In the genomic region with DNA sequence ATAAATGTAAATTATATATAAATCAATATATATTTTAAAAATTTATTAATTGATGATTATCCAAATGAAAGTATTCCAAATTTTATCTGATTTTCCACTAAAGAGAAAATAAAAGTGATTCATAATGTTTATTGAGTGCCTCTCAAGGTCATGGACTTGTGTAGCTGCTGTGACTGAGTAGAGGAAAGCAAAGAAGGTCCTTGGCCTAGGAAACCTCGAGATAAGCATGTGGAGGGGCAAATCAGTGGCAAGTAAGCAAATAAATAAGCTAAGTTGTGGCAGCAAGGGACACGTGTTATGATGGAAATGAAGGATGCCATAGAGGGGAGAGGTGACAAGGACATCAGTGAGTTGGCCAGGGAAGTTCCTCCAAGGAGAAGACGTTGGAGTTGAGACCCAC, we compare ENCODE assay signal across 33 cellular contexts.
"Had no signal": no experiment of that assay in that cellular context is flagged by ENCODE, and none has a peak within 500 bp of the region (broad histone marks: within the 10 kb centered on the region; RNA-seq: fewer than 3 reads in every experiment).

No MANE protein-coding gene starts in this region.

- H3K4me3 ChIP-seq: body of pancreas, colonic mucosa, gastrocnemius medialis, heart left ventricle had no signal

- H3K4me1 Mint-ChIP-seq: activated B cell treated with CpG ODN at 0.5 μM for 24 hours; activated T-helper 17 cell treated with anti-CD3 and anti-CD28 coated beads, Interleukin-2, amount 50 U/mL, for 72 hours; T-helper 17 cell had no signal

- H3K27ac Mint-ChIP-seq: activated B cell treated with CpG ODN at 0.5 μM for 24 hours; activated CD8-positive, alpha-beta T cell treated with anti-CD3 and anti-CD28 coated beads for 36 hours; activated naive CD8-positive, alpha-beta T cell; activated T-helper 17 cell treated with anti-CD3 and anti-CD28 coated beads, Interleukin-2, amount 50 U/mL, for 72 hours; T-helper 17 cell; T-helper 2 cell treated with Interferon-gamma antibody and Interleukin-4, amounts not matched to agents 5 μg/mL and 100 μg/mL, for 36 hours had no signal

- DNase-seq: activated B cell treated with CpG ODN at 0.5 μM for 24 hours; activated CD4-positive, alpha-beta T cell treated with anti-CD3 and anti-CD28 coated beads for 48 hours; activated CD4-positive, alpha-beta T cell treated with anti-CD3 and anti-CD28 coated beads, Interleukin-2, amount 50 U/mL, for 1 hour; activated CD4-positive, alpha-beta T cell treated with anti-CD3 and anti-CD28 coated beads, Interleukin-2, amount 50 U/mL, for 48 hours; activated CD8-positive, alpha-beta memory T cell treated with anti-CD3 and anti-CD28 coated beads for 24 hours; activated CD8-positive, alpha-beta T cell treated with anti-CD3 and anti-CD28 coated beads for 36 hours; activated effector memory CD4-positive, alpha-beta T cell treated with Interleukin-2 at 50 U/mL for 16 hours; activated gamma-delta T cell treated with Interleukin-2 at 50 U/mL for 16 hours; activated naive CD4-positive, alpha-beta T cell treated with anti-CD3 and anti-CD28 coated beads, Interleukin-2, amount 50 U/mL, for 16 hours; activated naive CD4-positive, alpha-beta T cell treated with Interleukin-2 at 50 U/mL for 16 hours; activated T-cell treated with anti-CD3 and anti-CD28 coated beads, Interleukin-2, amount 50 U/mL, for 4 hours; amygdala; aorta; body of pancreas; caudate nucleus; cerebellar nuclear complex; colonic mucosa; effector CD8-positive, alpha-beta T cell; foreskin fibroblast; gastrocnemius medialis; glutamatergic neuron; heart left ventricle; T-helper 1 cell; T-helper 17 cell; T1000; WERI-Rb-1 had no signal

- H3K27me3 ChIP-seq: body of pancreas, colonic mucosa, gastrocnemius medialis, heart left ventricle had no signal

- H3K4me3 Mint-ChIP-seq: activated B cell treated with CpG ODN at 0.5 μM for 24 hours; activated CD8-positive, alpha-beta T cell treated with anti-CD3 and anti-CD28 coated beads for 36 hours; activated naive CD8-positive, alpha-beta T cell; activated T-cell treated with anti-CD3 and anti-CD28 coated beads, Interleukin-2, amount 50 U/mL, for 4 hours; activated T-helper 17 cell treated with anti-CD3 and anti-CD28 coated beads, Interleukin-2, amount 50 U/mL, for 72 hours; T-helper 17 cell; T-helper 2 cell treated with Interferon-gamma antibody and Interleukin-4, amounts not matched to agents 5 μg/mL and 100 μg/mL, for 36 hours had no signal

- H3K9me3 Mint-ChIP-seq: activated CD8-positive, alpha-beta T cell treated with anti-CD3 and anti-CD28 coated beads for 36 hours; activated T-cell treated with anti-CD3 and anti-CD28 coated beads, Interleukin-2, amount 50 U/mL, for 4 hours had no signal

- H3K36me3 ChIP-seq: colonic mucosa, gastrocnemius medialis, heart left ventricle, WERI-Rb-1 had no signal

- H3K27ac ChIP-seq: body of pancreas, colonic mucosa, epithelial cell of prostate, gastrocnemius medialis, heart left ventricle, WERI-Rb-1 had no signal

- FAIRE-seq: endometrium, endothelial cell of umbilical vein had no signal

- H3K9me3 ChIP-seq: body of pancreas, colonic mucosa, gastrocnemius medialis, heart left ventricle had no signal

- H3K4me1 ChIP-seq: body of pancreas, colonic mucosa, gastrocnemius medialis, heart left ventricle had no signal

- ATAC-seq: activated CD4-positive, CD25-positive, alpha-beta regulatory T cell treated with anti-CD3 and anti-CD28 coated beads, Interleukin-2, amount 50 U/mL, for 24 hours; activated CD8-positive, alpha-beta T cell treated with anti-CD3 and anti-CD28 coated beads for 36 hours; activated T-cell treated with anti-CD3 and anti-CD28 coated beads, Interleukin-2, amount 50 U/mL, for 4 hours; activated T-helper 17 cell treated with anti-CD3 and anti-CD28 coated beads, Interleukin-2, amount 50 U/mL, for 72 hours; body of pancreas; gastrocnemius medialis; heart left ventricle; T-helper 17 cell had no signal

- H3K27me3 Mint-ChIP-seq: activated CD8-positive, alpha-beta T cell treated with anti-CD3 and anti-CD28 coated beads for 36 hours; activated naive CD8-positive, alpha-beta T cell; T-helper 17 cell had no signal
